13 cellular contexts compared by ENCODE assay signal in genomic region chr4:15348236-15348635, GRCh38.
DNase-seq lines count a peak whose midpoint lies in the region; ATAC-seq lines count a peak whose summit lies in the region.
"Had no signal": no experiment of that assay in that cellular context is flagged by ENCODE, and none has a peak within 500 bp of the region (broad histone marks: within the 10 kb centered on the region; RNA-seq: fewer than 3 reads in every experiment).

No MANE protein-coding gene starts in this region.

- H2AK5ac ChIP-seq in mesenchymal stem cell (ENCODE audit: low read length, severe bottlenecking) (no peak overlapping the region), trophoblast cell (ENCODE audit: low read length) (no peak overlapping the region)

- H3K36me3 ChIP-seq in mesenchymal stem cell (ENCODE audit: control insufficient read depth in 1 of 2, insufficient read depth in 2 of 2, low read depth in 1 of 2, low read length in 2 of 2) (no peaks in the 10 kb centered on the region), trophoblast cell (ENCODE audit: control insufficient read depth in 1 of 2, insufficient read depth in 2 of 2, low read length in 2 of 2) (no peaks in the 10 kb centered on the region)
- H3K36me3 ChIP-seq: BE2C, HAP-1 had no signal

- no peak overlapping the region for H3K4ac ChIP-seq in mesenchymal stem cell (ENCODE audit: low read depth in 1 of 2, low read length in 2 of 2)
- no peak overlapping the region for H3K4ac ChIP-seq in trophoblast cell (ENCODE audit: low read depth, low read length)

- H2BK12ac ChIP-seq in mesenchymal stem cell (ENCODE audit: low read length in 2 of 2) (peak overlapping the region; percentile 12 to 45), trophoblast cell (ENCODE audit: low read length) (no peak overlapping the region)

- WGBS in mesenchymal stem cell: 11% methylated on average over 1 of the region's 1 CpG
- WGBS in trophoblast cell (ENCODE audit: extremely low coverage, insufficient coverage, insufficient read length): no CpG with 5 or more reads among the region's 1 CpG

- no peak overlapping the region for H3K18ac ChIP-seq in mesenchymal stem cell (ENCODE audit: low read depth in 1 of 2, low read length in 2 of 2)
- no peak overlapping the region for H3K18ac ChIP-seq in trophoblast cell (ENCODE audit: low read length)

- peaks cover 6% of the 10 kb centered on the region for H3K4me1 Mint-ChIP-seq in activated CD4-positive, alpha-beta memory T cell treated with anti-CD3 and anti-CD28 coated beads, Interleukin-2, amount 10 ng/mL, durations not matched to agents 7 days and 5 days
- H3K4me1 Mint-ChIP-seq: CD4-positive, alpha-beta memory T cell had no signal

- no peak overlapping the region for H3K4me3 Mint-ChIP-seq in activated CD4-positive, alpha-beta memory T cell treated with anti-CD3 and anti-CD28 coated beads, Interleukin-2, amount 10 ng/mL, durations not matched to agents 7 days and 5 days
- H3K4me3 Mint-ChIP-seq: CD4-positive, alpha-beta memory T cell had no signal

- H3K27ac ChIP-seq in mesenchymal stem cell (ENCODE audit: low read length, poor library complexity, severe bottlenecking) (no peak overlapping the region), trophoblast cell (ENCODE audit: low read depth, low read length) (peak overlapping the region; percentile 38)
- H3K27ac ChIP-seq: A549, C4-2B had no signal

- H4K12ac ChIP-seq in trophoblast cell (ENCODE audit: low read depth, low read length): no peak overlapping the region

- H3K9ac ChIP-seq in mesenchymal stem cell (ENCODE audit: low read length) (no peak overlapping the region), trophoblast cell (ENCODE audit: low read length) (no peak overlapping the region)

- no peak overlapping the region for H2BK15ac ChIP-seq in mesenchymal stem cell (ENCODE audit: low read depth, poor library complexity, severe bottlenecking)

- H3K79me1 ChIP-seq in mesenchymal stem cell (replicated peaks; ENCODE audit: low read length, poor library complexity, severe bottlenecking) (no peaks in the 10 kb centered on the region), trophoblast cell (ENCODE audit: low read length) (peaks cover 3% of the 10 kb centered on the region)

- H3K9me3 ChIP-seq in mesenchymal stem cell (ENCODE audit: control insufficient read depth, low read length) (no peaks in the 10 kb centered on the region), trophoblast cell (ENCODE audit: insufficient read depth, low read depth, low read length) (peaks cover 1% of the 10 kb centered on the region)
- H3K9me3 ChIP-seq: A549, BE2C, HAP-1 had no signal

- H3K36me3 Mint-ChIP-seq in activated CD4-positive, alpha-beta memory T cell treated with anti-CD3 and anti-CD28 coated beads, Interleukin-2, amount 10 ng/mL, durations not matched to agents 7 days and 5 days (ENCODE audit: low read depth): no peaks in the 10 kb centered on the region
- H3K36me3 Mint-ChIP-seq: CD4-positive, alpha-beta memory T cell had no signal

- no peak overlapping the region for H2AFZ ChIP-seq in mesenchymal stem cell (ENCODE audit: low read depth, low read length)
- H2AFZ ChIP-seq in trophoblast cell (ENCODE audit: insufficient read depth, low read length, poor library complexity): no peak overlapping the region

- H4K8ac ChIP-seq in mesenchymal stem cell (ENCODE audit: low read length) (no peak overlapping the region), trophoblast cell (ENCODE audit: low read depth, low read length) (no peak overlapping the region)

- H3K27me3 Mint-ChIP-seq in activated CD4-positive, alpha-beta memory T cell treated with anti-CD3 and anti-CD28 coated beads, Interleukin-2, amount 10 ng/mL, durations not matched to agents 7 days and 5 days: peaks cover 5% of the 10 kb centered on the region

- no peak overlapping the region for H3K27ac Mint-ChIP-seq in activated CD4-positive, alpha-beta memory T cell treated with anti-CD3 and anti-CD28 coated beads, Interleukin-2, amount 10 ng/mL, durations not matched to agents 7 days and 5 days
- H3K27ac Mint-ChIP-seq: CD4-positive, alpha-beta memory T cell had no signal

- H2BK120ac ChIP-seq in mesenchymal stem cell (ENCODE audit: low read depth, low read length) (no peak overlapping the region), trophoblast cell (ENCODE audit: insufficient read depth, low read length, poor library complexity) (no peak overlapping the region)

- no peak overlapping the region for H3K23ac ChIP-seq in mesenchymal stem cell (ENCODE audit: low read length in 2 of 2)
- H3K23ac ChIP-seq in trophoblast cell (ENCODE audit: low read length): no peak overlapping the region

- H3K27me3 ChIP-seq in mesenchymal stem cell (ENCODE audit: control insufficient read depth in 1 of 2, insufficient read depth in 1 of 2, low read length in 2 of 2): peaks cover 0 to 11% of the 10 kb centered on the region in 2 experiments
- H3K27me3 ChIP-seq in trophoblast cell (ENCODE audit: insufficient read depth, low read length): no peaks in the 10 kb centered on the region
- H3K27me3 ChIP-seq: BE2C had no signal

- DNase-seq in NCI-H226 (peak; percentile 44), mesenchymal stem cell (no peak), trophoblast cell (peak; percentile 71 to 94), hypothalamus (lab: John Stamatoyannopoulos, UW) (no peak)
- DNase-seq in activated CD4-positive, alpha-beta memory T cell treated with anti-CD3 and anti-CD28 coated beads, Interleukin-2, amount 10 ng/mL, durations not matched to agents 7 days and 5 days: no peak
- DNase-seq: BE2C; CD4-positive, alpha-beta memory T cell; DMS153; DND-41 had no signal

- H3K14ac ChIP-seq in mesenchymal stem cell (ENCODE audit: low read length in 2 of 2) (no peak overlapping the region), trophoblast cell (ENCODE audit: low read length) (no peak overlapping the region)

- POLR2A ChIA-PET in activated CD4-positive, alpha-beta memory T cell treated with anti-CD3 and anti-CD28 coated beads, Interleukin-2, amount 10 ng/mL, durations not matched to agents 7 days and 5 days (lab: Charles Lee): no interaction called here

- ATAC-seq in HG03196 (IDR thresholded peaks at IDR 0.05; ENCODE audit: unreplicated experiment): no peak
- ATAC-seq: A549 had no signal

- no peak overlapping the region for H2BK5ac ChIP-seq in mesenchymal stem cell (ENCODE audit: low read depth, low read length, poor library complexity, severe bottlenecking)
- H2BK5ac ChIP-seq in trophoblast cell (ENCODE audit: low read depth, low read length, poor library complexity): no peak overlapping the region

- no peaks in the 10 kb centered on the region for H3K9me3 Mint-ChIP-seq in activated CD4-positive, alpha-beta memory T cell treated with anti-CD3 and anti-CD28 coated beads, Interleukin-2, amount 10 ng/mL, durations not matched to agents 7 days and 5 days

- H3K4me2 ChIP-seq in mesenchymal stem cell (ENCODE audit: low read length, poor library complexity, severe bottlenecking) (no peak overlapping the region), trophoblast cell (ENCODE audit: low read length) (no peak overlapping the region)
- H3K4me2 ChIP-seq: A549 had no signal

- no peak overlapping the region for H3K4me3 ChIP-seq in mesenchymal stem cell (ENCODE audit: insufficient read depth in 1 of 2, low read depth in 1 of 2, low read length in 2 of 2)
- H3K4me3 ChIP-seq in trophoblast cell (ENCODE audit: low read depth, low read length): no peak overlapping the region
- H3K4me3 ChIP-seq: A549, HAP-1 had no signal

- H3K4me1 ChIP-seq in mesenchymal stem cell (ENCODE audit: control insufficient read depth, insufficient read depth, low read depth, low read length) (peaks cover 3% of the 10 kb centered on the region), trophoblast cell (ENCODE audit: control insufficient read depth in 1 of 2, insufficient read depth in 2 of 2, low read length in 2 of 2) (peaks cover 8 to 13% of the 10 kb centered on the region in 2 experiments)
- H3K4me1 ChIP-seq: A549, BE2C, HAP-1 had no signal

- no peaks in the 10 kb centered on the region for H3K79me2 ChIP-seq in trophoblast cell (ENCODE audit: control insufficient read depth, insufficient read depth, low read length, poor library complexity)

- H4K91ac ChIP-seq in mesenchymal stem cell (ENCODE audit: low read length) (no peak overlapping the region), trophoblast cell (ENCODE audit: low read depth, low read length) (no peak overlapping the region)

- CTCF ChIA-PET in activated CD4-positive, alpha-beta memory T cell treated with anti-CD3 and anti-CD28 coated beads, Interleukin-2, amount 10 ng/mL, durations not matched to agents 7 days and 5 days (lab: Charles Lee): no interaction called here

Comparison
In these comparisons a context has a peak if more than half of its experiments do, and no peak if none do; other contexts are left out.
1. DNase-seq: peak in NCI-H226 (single experiment) and trophoblast cell (2 of 2); none in mesenchymal stem cell (single experiment), hypothalamus (0 of 51) and activated CD4-positive, alpha-beta memory T cell treated with anti-CD3 and anti-CD28 coated beads, Interleukin-2, amount 10 ng/mL, durations not matched to agents 7 days and 5 days (single experiment).